Comparison of ENCODE assay signal across 9 cellular contexts in genomic region chr12:26434299-26434915, GRCh38.
DNase-seq lines count a peak whose midpoint lies in the region; ATAC-seq, FAIRE-seq and TF ChIP-seq lines count a peak whose summit lies in the region.
"Had no signal": no experiment of that assay in that cellular context is flagged by ENCODE, and none has a peak within 500 bp of the region (broad histone marks: within the 10 kb centered on the region; RNA-seq: fewer than 3 reads in every experiment).

No MANE protein-coding gene starts in this region.

- no peak overlapping the region for H3K4ac ChIP-seq in IMR-90 (ENCODE audit: low read depth, low read length)
- no peak overlapping the region for H3K4ac ChIP-seq in H1 (replicated peaks; ENCODE audit: insufficient read length, low read depth, low read length)

- dilution Hi-C loops in IMR-90 (cut with HindIII; ENCODE audit: low sequenced_read_pairs, unreplicated experiment) = no loop called here

- no peak overlapping the region for H2BK12ac ChIP-seq in H1 (ENCODE audit: low read depth, low read length)

- no peak overlapping the region for H2BK15ac ChIP-seq in IMR-90 (ENCODE audit: low read depth, low read length)
- H2BK15ac ChIP-seq in H1 (ENCODE audit: low read length) = no peak overlapping the region

- in situ Hi-C loops in IMR-90 (cut with MboI; ENCODE audit: low sequenced_read_pairs) = no loop called here

- H3K4me1 ChIP-seq in IMR-90 (ENCODE audit: control insufficient read depth, insufficient read depth, low read length) (no peaks in the 10 kb centered on the region; the same call in 1 of the 2 replicates), H1 (replicated peaks in 1 of 4; ENCODE audit: control insufficient read depth in 3 of 4, insufficient read depth in 4 of 4, low read length in 3 of 4) (no peaks in the 10 kb centered on the region)

- no peak overlapping the region for H4K5ac ChIP-seq in IMR-90 (ENCODE audit: low read depth, low read length)
- H4K5ac ChIP-seq in H1 (ENCODE audit: insufficient read length, low read depth, low read length) = no peak overlapping the region

- TF ChIP-seq CTCF in AG10803 (conservative IDR thresholded peaks at IDR 0.05; ENCODE audit: low read length) (peak; percentile 97), IMR-90 (conservative IDR thresholded peaks at IDR 0.05; ENCODE audit: low read depth, low read length) (peak; percentile 81), H1 (IDR thresholded peaks at IDR 0.05; ENCODE audit: control extremely low read depth in 1 of 3, insufficient read depth in 1 of 3, low read depth in 1 of 3, low read length in 3 of 3) (peak in 2 of 3 experiments; percentile 91 to 99; a peak in 3 of 4 replicates), mesothelial cell of epicardium (IDR thresholded peaks at IDR 0.05; ENCODE audit: unreplicated experiment) (peak; percentile 48)

- no peaks in the 10 kb centered on the region for H3K23me2 ChIP-seq in H1 (ENCODE audit: low read depth, low read length)

- ATAC-seq in IMR-90 (ENCODE audit: low read depth) (peak; percentile 84; the same call in 1 of the 2 replicates), HG02981 (IDR thresholded peaks at IDR 0.05; ENCODE audit: unreplicated experiment) (no peak)

- TF ChIP-seq POLR2A in GM12892 (IDR thresholded peaks at IDR 0.05; ENCODE audit: low read depth, low read length) (no peak), IMR-90 (IDR thresholded peaks at IDR 0.05; ENCODE audit: low read depth, low read length) (no peak), H1 (IDR thresholded peaks at IDR 0.05; ENCODE audit: control extremely low read depth in 1 of 2, low read depth in 2 of 2, low read length in 2 of 2) (no peak)

- H3K4me3 Mint-ChIP-seq in mesothelial cell of epicardium = no peak overlapping the region
- H3K4me3 Mint-ChIP-seq: immature natural killer cell had no signal

- no peak overlapping the region for H2AK9ac ChIP-seq in IMR-90 (replicated peaks; ENCODE audit: low read depth, low read length, poor library complexity)

- H3K36me3 ChIP-seq in IMR-90 (ENCODE audit: control insufficient read depth, insufficient read depth, low read length) = no peaks in the 10 kb centered on the region
- H3K36me3 ChIP-seq in H1 (ENCODE audit: control insufficient read depth in 2 of 4, insufficient read depth in 4 of 4, low read length in 3 of 4) = 0 out of 8 replicates have a peak, but pooled peaks cover 0 to 2% (median 0%) of the 10 kb centered on the region in 4 experiments

- DNase-seq in AG10803 (ENCODE audit: low read depth) = peak; percentile 71
- peak; percentile 5 for DNase-seq in GM12892 (ENCODE audit: insufficient read length)
- peak; percentile 68 for DNase-seq in IMR-90
- DNase-seq in OCI-M2 (lab: John Stamatoyannopoulos, UW; ENCODE audit: unreplicated experiment) = peak; percentile 0
- peak in 1 of 2 experiments; percentile 29 for DNase-seq in H1 (ENCODE audit: low read depth in 1 of 2, low spot score in 2 of 2)
- DNase-seq in mesothelial cell of epicardium (ENCODE audit: low spot score in 2 of 2, unreplicated experiment in 2 of 2) = no peak
- no peak for DNase-seq in ureter (ENCODE audit: low spot score)

- H3K36me3 Mint-ChIP-seq in mesothelial cell of epicardium = peaks cover 14% of the 10 kb centered on the region

- H3K79me1 ChIP-seq in IMR-90 (ENCODE audit: low read depth in 1 of 2, low read length in 2 of 2) (no peaks in the 10 kb centered on the region), H1 (ENCODE audit: low read depth, low read length) (no peaks in the 10 kb centered on the region)

- H4K20me1 ChIP-seq in IMR-90 (ENCODE audit: insufficient read depth, low read length) (no peaks in the 10 kb centered on the region), H1 (replicated peaks in 1 of 2; ENCODE audit: control insufficient read depth in 1 of 2, insufficient read depth in 2 of 2, low read length in 2 of 2) (no peaks in the 10 kb centered on the region)

- H3K56ac ChIP-seq in IMR-90 (ENCODE audit: extremely low read depth, insufficient read depth, low read length) (no peak overlapping the region), H1 (replicated peaks; ENCODE audit: insufficient read length, low read depth, low read length) (no peak overlapping the region)

- no peaks in the 10 kb centered on the region for H3K9me3 ChIP-seq in IMR-90 (ENCODE audit: control insufficient read depth, insufficient read depth, low read length)
- H3K9me3 ChIP-seq in H1 (ENCODE audit: insufficient read depth in 2 of 2, low read depth in 1 of 2, low read length in 1 of 2) = no peaks in the 10 kb centered on the region

- TF ChIP-seq RAD21 in IMR-90 (IDR thresholded peaks at IDR 0.05; ENCODE audit: low read length) (peak; percentile 79), H1 (IDR thresholded peaks at IDR 0.05 in 1 of 2, conservative IDR thresholded peaks at IDR 0.05 in 1 of 2; ENCODE audit: low read depth in 2 of 2, low read length in 2 of 2) (peak; percentile 82 to 84)

- H3K27me3 Mint-ChIP-seq in mesothelial cell of epicardium (ENCODE audit: low read depth) = no peaks in the 10 kb centered on the region

- H3K79me2 ChIP-seq in H1 (ENCODE audit: control insufficient read depth in 1 of 2, insufficient read depth in 2 of 2, low read length in 2 of 2) = no peaks in the 10 kb centered on the region

- H3K18ac ChIP-seq in IMR-90 (ENCODE audit: low read depth, low read length) (no peak overlapping the region), H1 (ENCODE audit: extremely low read depth, low read length) (no peak overlapping the region)

- H2AFZ ChIP-seq in IMR-90 (replicated peaks; ENCODE audit: low read length, poor library complexity) = no peak overlapping the region
- no peak overlapping the region for H2AFZ ChIP-seq in H1 (ENCODE audit: low read length)

- no peaks in the 10 kb centered on the region for H3K9me3 Mint-ChIP-seq in mesothelial cell of epicardium
- H3K9me3 Mint-ChIP-seq: immature natural killer cell had no signal

- WGBS in IMR-90 (ENCODE audit: extremely low coverage in 2 of 2, insufficient read length in 1 of 2), 2 experiments = no CpG with 5 or more reads among the region's 2 CpGs
- 72% methylated on average over 2 of the region's 2 CpGs; no CpG with 5 or more reads in 1 of the 2 experiments for WGBS in H1 (ENCODE audit: extremely low coverage in 1 of 2, insufficient coverage in 1 of 2, insufficient read length in 1 of 2, insufficient replicate concordance in 2 of 2, low coverage in 1 of 2, low lambda C conversion rate in 2 of 2, missing lambda C conversion rate in 1 of 2), 2 experiments

- H3K27ac Mint-ChIP-seq in mesothelial cell of epicardium = no peak overlapping the region
- H3K27ac Mint-ChIP-seq: immature natural killer cell had no signal

- no peaks in the 10 kb centered on the region for H3K27me3 ChIP-seq in IMR-90 (ENCODE audit: control insufficient read depth, insufficient read depth, low read length)
- H3K27me3 ChIP-seq in H1 (replicated peaks in 1 of 4; ENCODE audit: control insufficient read depth in 3 of 4, extremely low read depth in 1 of 4, insufficient read depth in 3 of 4, low read length in 3 of 4) = no peaks in the 10 kb centered on the region

- H3K23ac ChIP-seq in IMR-90 (ENCODE audit: low read depth, low read length) (no peak overlapping the region), H1 (ENCODE audit: insufficient read length) (no peak overlapping the region)

- no peaks in the 10 kb centered on the region for H3K4me1 Mint-ChIP-seq in mesothelial cell of epicardium
- H3K4me1 Mint-ChIP-seq: immature natural killer cell had no signal

- POLR2A ChIA-PET in IMR-90 (lab: Charles Lee; ENCODE audit: unreplicated experiment) (no interaction called here), H1 (lab: Charles Lee; ENCODE audit: partially characterized antibody) (no interaction called here)

- no peak overlapping the region for H3K4me2 ChIP-seq in IMR-90 (ENCODE audit: low read depth, low read length)
- H3K4me2 ChIP-seq in H1 (ENCODE audit: insufficient read depth in 1 of 2, low read depth in 2 of 2, low read length in 2 of 2) = no peak overlapping the region

- H2AK5ac ChIP-seq in IMR-90 (ENCODE audit: low read depth, low read length) (no peak overlapping the region), H1 (ENCODE audit: low read depth, low read length) (no peak overlapping the region)

- H3K9me1 ChIP-seq in IMR-90 (ENCODE audit: insufficient read depth, low read length) = no peaks in the 10 kb centered on the region

- no peak overlapping the region for H3K4me3 ChIP-seq in AG10803 (ENCODE audit: low read length)
- H3K4me3 ChIP-seq in IMR-90 (ENCODE audit: insufficient read depth, low read depth, low read length) = no peak overlapping the region
- no peak overlapping the region for H3K4me3 ChIP-seq in H1 (ENCODE audit: extremely low read depth in 1 of 4, insufficient read depth in 2 of 4, low read depth in 3 of 4, low read length in 4 of 4)

- no TSS peak for BruUV-seq in IMR-90 (replicated peaks; lab: Mats Ljungman, UMichigan)

- H4K91ac ChIP-seq in IMR-90 (ENCODE audit: insufficient read depth, low read depth, low read length) (no peak overlapping the region), H1 (replicated peaks; ENCODE audit: insufficient read length, low read length) (no peak overlapping the region)

- H2BK20ac ChIP-seq in IMR-90 (ENCODE audit: low read depth, low read length) = no peak overlapping the region
- no peak overlapping the region for H2BK20ac ChIP-seq in H1 (ENCODE audit: low read length)

- H3K9ac ChIP-seq in IMR-90 (ENCODE audit: low read depth, low read length) = no peak overlapping the region
- no peak overlapping the region for H3K9ac ChIP-seq in H1 (replicated peaks in 1 of 4; ENCODE audit: extremely low read depth in 1 of 4, low read depth in 3 of 4, low read length in 3 of 4)

- H3K27ac ChIP-seq in IMR-90 (ENCODE audit: insufficient read depth, low read length) (no peak overlapping the region), H1 (ENCODE audit: low read depth, low read length) (no peak overlapping the region)

- H3K14ac ChIP-seq in IMR-90 (replicated peaks; ENCODE audit: low read depth, low read length) = no peak overlapping the region
- H3K14ac ChIP-seq in H1 (ENCODE audit: insufficient read length) = no peak overlapping the region

- H4K8ac ChIP-seq in IMR-90 (ENCODE audit: low read depth in 2 of 2, low read length in 2 of 2) (no peak overlapping the region), H1 (ENCODE audit: extremely low read depth, insufficient read depth, low read length) (no peak overlapping the region)

- intact Hi-C loops in IMR-90 (cut with micrococcal nuclease) = loop anchor here (1.0 to 5.0 kb wide), 3 partner anchors 178 to 312 kb away; no protein-coding TSS in a partner anchor

- CTCF ChIA-PET in IMR-90 (lab: Yijun Ruan, JAX) = no interaction called here
- CTCF ChIA-PET in H1 (lab: Charles Lee; ENCODE audit: partially characterized antibody) = interaction anchor here (0.7 to 3.7 kb wide), 8 partner anchors 11 to 219 kb away, joined by 3 to 18 read pairs (median 3); no protein-coding TSS in a partner anchor

- FAIRE-seq in GM12892 (lab: Jason Lieb, UNC) = peak; percentile 74
- peak; percentile 78 for FAIRE-seq in H1 (lab: Jason Lieb, UNC)

- TF ChIP-seq EP300 in H1 (IDR thresholded peaks at IDR 0.05; ENCODE audit: borderline replicate concordance in 1 of 2, low read depth in 2 of 2, low read length in 2 of 2) = no peak

- H2BK120ac ChIP-seq in IMR-90 (ENCODE audit: low read depth, low read length) (no peak overlapping the region), H1 (replicated peaks; ENCODE audit: low read depth, low read length) (no peak overlapping the region)

- H2BK5ac ChIP-seq in IMR-90 (ENCODE audit: low read depth, low read length, poor library complexity, severe bottlenecking) (no peak overlapping the region), H1 (ENCODE audit: low read depth, low read length) (no peak overlapping the region)

TF ChIP-seq in H1, 55 proteins besides CTCF, POLR2A, EP300 and RAD21 (continues in another document):
- no peak for TF ChIP-seq CREB1 (IDR thresholded peaks at IDR 0.05)

Comparison
In these comparisons a context has a peak if more than half of its experiments do, and no peak if none do; other contexts are left out.
1. DNase-seq: peak in AG10803 (single experiment), GM12892 (single experiment), IMR-90 (single experiment) and OCI-M2 (single experiment); none in mesothelial cell of epicardium (0 of 2) and ureter (single experiment).
2. Peak in every context shown above with its lines, with median percentiles within 50 percentile points of each other: CTCF ChIP-seq.